Comparison of ENCODE assay signal across 28 cellular contexts in the genomic region with DNA sequence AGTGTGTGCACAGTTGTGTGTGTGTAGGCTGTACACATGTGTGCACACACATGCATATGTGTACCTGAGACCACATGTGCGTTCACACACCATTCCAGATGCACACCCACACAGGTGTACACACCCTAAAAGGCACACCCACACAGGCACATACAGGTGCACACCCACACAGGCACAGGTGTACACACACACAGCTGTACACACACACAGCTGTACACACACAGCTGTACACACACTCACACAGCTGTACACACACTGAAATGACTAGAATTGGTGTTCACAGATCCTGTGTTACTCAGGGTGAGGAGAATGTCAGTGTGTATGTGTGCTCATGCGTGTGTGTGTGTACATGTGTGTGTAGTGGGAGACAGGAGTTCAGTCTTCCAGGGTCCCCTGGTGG. TPM values are rescaled to one million over a fixed set of nuclear protein-coding genes. Genes with fewer than 3 reads are reported as not detected.
"Had no signal": no experiment of that assay in that cellular context is flagged by ENCODE, and none has a peak within 500 bp of the region (broad histone marks: within the 10 kb centered on the region; RNA-seq: fewer than 3 reads in every experiment).

No MANE protein-coding gene starts in this region.

- H3K9me3 ChIP-seq: MG63, SJCRH30, SK-N-SH had no signal

- H3K4me3 Mint-ChIP-seq: activated CD4-positive, alpha-beta T cell treated with anti-CD3 and anti-CD28 coated beads for 36 hours; activated CD8-positive, alpha-beta T cell treated with anti-CD3 and anti-CD28 coated beads for 36 hours; activated naive CD4-positive, alpha-beta T cell treated with anti-CD3 and anti-CD28 coated beads, Interleukin-2, amount 10 ng/mL, durations not matched to agents 7 days and 5 days; activated naive CD8-positive, alpha-beta T cell treated with anti-CD3 and anti-CD28 coated beads for 36 hours; activated T-cell treated with anti-CD3 and anti-CD28 coated beads, Interleukin-2, amount 50 U/mL, for 72 hours had no signal

- H3K9me3 Mint-ChIP-seq: activated CD8-positive, alpha-beta T cell treated with anti-CD3 and anti-CD28 coated beads for 36 hours; activated naive CD4-positive, alpha-beta T cell treated with anti-CD3 and anti-CD28 coated beads, Interleukin-2, amount 10 ng/mL, durations not matched to agents 7 days and 5 days; activated naive CD8-positive, alpha-beta T cell treated with anti-CD3 and anti-CD28 coated beads for 36 hours; activated T-cell treated with anti-CD3 and anti-CD28 coated beads, Interleukin-2, amount 50 U/mL, for 72 hours; activated T-helper 2 cell treated with anti-CD3 and anti-CD28 coated beads, Interferon-gamma antibody, Interleukin-2, Interleukin-4, amounts not matched to agents 10 μg/mL and 5 μg/mL and 100 μg/mL, durations not matched to agents 14 hours and 24 hours and 36 hours had no signal

- H3K36me3 ChIP-seq: MG63, SJCRH30 had no signal

- H3K4me2 ChIP-seq: SK-N-SH had no signal

- H3K36me3 Mint-ChIP-seq: activated naive CD4-positive, alpha-beta T cell treated with anti-CD3 and anti-CD28 coated beads, Interleukin-2, amount 10 ng/mL, durations not matched to agents 7 days and 5 days; activated naive CD8-positive, alpha-beta T cell treated with anti-CD3 and anti-CD28 coated beads for 36 hours had no signal

- H3K4me3 ChIP-seq: MG63, SJCRH30 had no signal

- H3K4me1 Mint-ChIP-seq: activated CD4-positive, alpha-beta T cell treated with anti-CD3 and anti-CD28 coated beads for 36 hours; activated naive CD4-positive, alpha-beta T cell treated with anti-CD3 and anti-CD28 coated beads, Interleukin-2, amount 10 ng/mL, durations not matched to agents 7 days and 5 days; activated naive CD8-positive, alpha-beta T cell treated with anti-CD3 and anti-CD28 coated beads for 36 hours had no signal

- H3K4me1 ChIP-seq: SJCRH30 had no signal

- ATAC-seq: activated CD4-positive, alpha-beta T cell treated with anti-CD3 and anti-CD28 coated beads for 36 hours; activated CD8-positive, alpha-beta T cell treated with anti-CD3 and anti-CD28 coated beads for 36 hours; activated T-cell treated with anti-CD3 and anti-CD28 coated beads, Interleukin-2, amount 50 U/mL, for 72 hours; Panc1; Right ventricle myocardium inferior had no signal

- H3K27me3 ChIP-seq: MG63, SJCRH30 had no signal

- DNase-seq: activated CD4-positive, alpha-beta T cell treated with anti-CD3 and anti-CD28 coated beads for 36 hours; activated CD4-positive, alpha-beta T cell treated with anti-CD3 and anti-CD28 coated beads, Interleukin-2, amount 50 U/mL, for 1 hour; activated CD4-positive, CD25-positive, alpha-beta regulatory T cell; activated CD8-positive, alpha-beta memory T cell treated with anti-CD3 and anti-CD28 coated beads, Interleukin-2, amount 50 U/mL, for 4 hours; activated CD8-positive, alpha-beta T cell treated with anti-CD3 and anti-CD28 coated beads for 36 hours; activated gamma-delta T cell treated with Interleukin-2 at 50 U/mL for 16 hours; activated naive CD4-positive, alpha-beta T cell treated with anti-CD3 and anti-CD28 coated beads, Interleukin-2, amount 10 ng/mL, durations not matched to agents 7 days and 5 days; activated naive CD8-positive, alpha-beta T cell treated with anti-CD3 and anti-CD28 coated beads for 36 hours; activated T-cell treated with anti-CD3 and anti-CD28 coated beads, Interleukin-2, amount 50 U/mL, for 72 hours; MG63; MV-4-11; NCI-H1092 treated with DMSO at 0.1 percent for 48 hours; NCI-H1417 treated with DMSO at 0.1 percent for 48 hours; NCI-H1694 treated with DMSO at 0.1 percent for 48 hours; NCI-H2081; NCI-H510A treated with DMSO at 0.1 percent for 48 hours; NCI-H69; NK-92 treated with Interleukin-12 subunit alpha and Interleukin-12 subunit beta, amount 100 ng/mL, for 24 hours; OCI-M1; RPMI8226; SJCRH30; SK-N-SH; T-helper 1 cell had no signal

- H3K27ac ChIP-seq: SJCRH30, VCaP had no signal

- H3K27ac Mint-ChIP-seq: activated CD4-positive, alpha-beta T cell treated with anti-CD3 and anti-CD28 coated beads for 36 hours; activated CD8-positive, alpha-beta T cell treated with anti-CD3 and anti-CD28 coated beads for 36 hours; activated naive CD4-positive, alpha-beta T cell treated with anti-CD3 and anti-CD28 coated beads, Interleukin-2, amount 10 ng/mL, durations not matched to agents 7 days and 5 days; activated naive CD8-positive, alpha-beta T cell treated with anti-CD3 and anti-CD28 coated beads for 36 hours; activated T-cell treated with anti-CD3 and anti-CD28 coated beads, Interleukin-2, amount 50 U/mL, for 72 hours; activated T-helper 2 cell treated with anti-CD3 and anti-CD28 coated beads, Interferon-gamma antibody, Interleukin-2, Interleukin-4, amounts not matched to agents 10 μg/mL and 5 μg/mL and 100 μg/mL, durations not matched to agents 14 hours and 24 hours and 36 hours had no signal

RNA-seq across cellular contexts. Expression of gene DOC2B, which starts 15.9 kb away (rescaled TPM):
- total RNA-seq: activated CD8-positive, alpha-beta T cell treated with anti-CD3 and anti-CD28 coated beads for 36 hours; SJCRH30 had no signal

RNA-seq across cellular contexts. Expression of gene SCGB1C2, which starts 60.0 kb away (rescaled TPM):
- total RNA-seq: activated CD4-positive, alpha-beta T cell treated with anti-CD3 and anti-CD28 coated beads for 36 hours; activated CD8-positive, alpha-beta T cell treated with anti-CD3 and anti-CD28 coated beads for 36 hours; activated naive CD8-positive, alpha-beta T cell treated with anti-CD3 and anti-CD28 coated beads for 36 hours; activated T-cell treated with anti-CD3 and anti-CD28 coated beads, Interleukin-2, amount 50 U/mL, for 72 hours; activated T-helper 2 cell treated with anti-CD3 and anti-CD28 coated beads, Interferon-gamma antibody, Interleukin-2, Interleukin-4, amounts not matched to agents 10 μg/mL and 5 μg/mL and 100 μg/mL, durations not matched to agents 14 hours and 24 hours and 36 hours; Right ventricle myocardium inferior; SJCRH30; T-helper 2 cell treated with Interferon-gamma antibody and Interleukin-4, amounts not matched to agents 100 ng/mL and 5 ng/mL, for 36 hours had no signal
- polyA plus RNA-seq: SK-N-SH had no signal
